In genomic region chr22:20315337-20316216, GRCh38 we compare ENCODE assay signal across 19 cellular contexts. TPM values are rescaled to one million over a fixed set of nuclear protein-coding genes. Genes with fewer than 3 reads are reported as not detected.
A peak's percentile ranks its signal among the peaks of the same experiment; 100 is the strongest.
DNase-seq lines count a peak whose midpoint lies in the region; ATAC-seq and TF ChIP-seq lines count a peak whose summit lies in the region.
"Had no signal": no experiment of that assay in that cellular context is flagged by ENCODE, and none has a peak within 500 bp of the region (broad histone marks: within the 10 kb centered on the region; RNA-seq: fewer than 3 reads in every experiment).

No MANE protein-coding gene starts in this region.

- peaks cover 0 to 20% (median 11%) of the 10 kb centered on the region in 4 donors for H3K36me3 ChIP-seq in esophagus muscularis mucosa
- H3K36me3 ChIP-seq in BE2C: no peaks in the 10 kb centered on the region; the same call in 1 of the 2 replicates

- H3K9me3 Mint-ChIP-seq in activated CD8-positive, alpha-beta T cell treated with anti-CD3 and anti-CD28 coated beads, Interleukin-2, amount 10 ng/mL, durations not matched to agents 7 days and 5 days (ENCODE audit: insufficient read depth): no peaks in the 10 kb centered on the region
- no peaks in the 10 kb centered on the region for H3K9me3 Mint-ChIP-seq in activated CD8-positive, alpha-beta T cell treated with anti-CD3 and anti-CD28 coated beads for 36 hours
- H3K9me3 Mint-ChIP-seq in CD14-positive monocyte: no peaks in the 10 kb centered on the region
- H3K9me3 Mint-ChIP-seq: activated naive CD8-positive, alpha-beta T cell treated with anti-CD3 and anti-CD28 coated beads for 36 hours; brain; CD4-positive, CD25-positive, alpha-beta regulatory T cell; T-helper 1 cell treated with Interleukin-12 subunit alpha and Interleukin-12 subunit beta and Interleukin-4 antibody, amounts not matched to agents 30 μg/mL and 1 μg/mL, for 36 hours had no signal

- H3K27ac ChIP-seq in esophagus muscularis mucosa (replicated peaks in 1 of 4): no peak overlapping the region
- H3K27ac ChIP-seq: suprapubic skin had no signal

- CTCF ChIA-PET in activated CD8-positive, alpha-beta T cell treated with anti-CD3 and anti-CD28 coated beads, Interleukin-2, amount 10 ng/mL, durations not matched to agents 7 days and 5 days (lab: Charles Lee): no interaction called here
- CTCF ChIA-PET in activated CD8-positive, alpha-beta T cell treated with anti-CD3 and anti-CD28 coated beads for 36 hours (lab: Charles Lee): interaction anchor here (0.6 kb wide), 1 partner anchor 466 kb away, joined by 3 read pairs; no protein-coding TSS in a partner anchor

- TF ChIP-seq CTCF in activated CD8-positive, alpha-beta T cell treated with anti-CD3 and anti-CD28 coated beads for 36 hours (IDR thresholded peaks at IDR 0.05): no peak
- TF ChIP-seq CTCF in CD14-positive monocyte (IDR thresholded peaks at IDR 0.05) (no peak), esophagus muscularis mucosa (IDR thresholded peaks at IDR 0.05) (no peak), BE2C (IDR thresholded peaks at IDR 0.05; ENCODE audit: low read depth, low read length) (no peak)

- no peak for TF ChIP-seq EP300 in esophagus muscularis mucosa (IDR thresholded peaks at IDR 0.05)

- no peak overlapping the region for H3K4me3 Mint-ChIP-seq in activated CD8-positive, alpha-beta T cell treated with anti-CD3 and anti-CD28 coated beads, Interleukin-2, amount 10 ng/mL, durations not matched to agents 7 days and 5 days
- H3K4me3 Mint-ChIP-seq in activated CD8-positive, alpha-beta T cell treated with anti-CD3 and anti-CD28 coated beads for 36 hours: no peak overlapping the region
- H3K4me3 Mint-ChIP-seq in CD14-positive monocyte: no peak overlapping the region
- H3K4me3 Mint-ChIP-seq: activated naive CD8-positive, alpha-beta T cell treated with anti-CD3 and anti-CD28 coated beads for 36 hours; brain; CD4-positive, CD25-positive, alpha-beta regulatory T cell; T-helper 1 cell treated with Interleukin-12 subunit alpha and Interleukin-12 subunit beta and Interleukin-4 antibody, amounts not matched to agents 30 μg/mL and 1 μg/mL, for 36 hours had no signal

- H3K36me3 Mint-ChIP-seq in activated CD8-positive, alpha-beta T cell treated with anti-CD3 and anti-CD28 coated beads, Interleukin-2, amount 10 ng/mL, durations not matched to agents 7 days and 5 days (ENCODE audit: low read depth): no peaks in the 10 kb centered on the region
- no peaks in the 10 kb centered on the region for H3K36me3 Mint-ChIP-seq in activated CD8-positive, alpha-beta T cell treated with anti-CD3 and anti-CD28 coated beads for 36 hours (ENCODE audit: low read depth)
- H3K36me3 Mint-ChIP-seq in CD14-positive monocyte: peaks cover 0 to 5% of the 10 kb centered on the region in 2 donors
- H3K36me3 Mint-ChIP-seq: activated naive CD8-positive, alpha-beta T cell treated with anti-CD3 and anti-CD28 coated beads for 36 hours; brain; CD4-positive, CD25-positive, alpha-beta regulatory T cell had no signal

- H3K27me3 Mint-ChIP-seq in activated CD8-positive, alpha-beta T cell treated with anti-CD3 and anti-CD28 coated beads, Interleukin-2, amount 10 ng/mL, durations not matched to agents 7 days and 5 days (ENCODE audit: low read depth): no peaks in the 10 kb centered on the region
- H3K27me3 Mint-ChIP-seq in activated CD8-positive, alpha-beta T cell treated with anti-CD3 and anti-CD28 coated beads for 36 hours: no peaks in the 10 kb centered on the region
- H3K27me3 Mint-ChIP-seq in CD14-positive monocyte (ENCODE audit: low read depth in 3 of 3): no peaks in the 10 kb centered on the region
- H3K27me3 Mint-ChIP-seq: activated naive CD8-positive, alpha-beta T cell treated with anti-CD3 and anti-CD28 coated beads for 36 hours; CD4-positive, CD25-positive, alpha-beta regulatory T cell had no signal

- TF ChIP-seq POLR2A in esophagus muscularis mucosa (IDR thresholded peaks at IDR 0.05; ENCODE audit: low read depth): no peak

- peaks cover 19% of the 10 kb centered on the region for H3K4me1 Mint-ChIP-seq in activated CD8-positive, alpha-beta T cell treated with anti-CD3 and anti-CD28 coated beads, Interleukin-2, amount 10 ng/mL, durations not matched to agents 7 days and 5 days (ENCODE audit: low read depth)
- H3K4me1 Mint-ChIP-seq in activated CD8-positive, alpha-beta T cell treated with anti-CD3 and anti-CD28 coated beads for 36 hours (ENCODE audit: low read depth): peaks cover 20% of the 10 kb centered on the region
- peaks cover 27% of the 10 kb centered on the region for H3K4me1 Mint-ChIP-seq in CD14-positive monocyte

- H3K9me3 ChIP-seq in esophagus muscularis mucosa (no peaks in the 10 kb centered on the region), BE2C (no peaks in the 10 kb centered on the region)
- H3K9me3 ChIP-seq: mucosa of descending colon, suprapubic skin had no signal

- intact Hi-C loops in activated CD8-positive, alpha-beta T cell treated with anti-CD3 and anti-CD28 coated beads for 36 hours (cut with micrococcal nuclease): no loop called here
- intact Hi-C loops in CD14-positive monocyte (cut with micrococcal nuclease) (no loop called here), esophagus muscularis mucosa (cut with DNase I) (no loop called here)

- peaks cover 20 to 43% (median 34%) of the 10 kb centered on the region in 4 donors for H3K4me1 ChIP-seq in esophagus muscularis mucosa
- H3K4me1 ChIP-seq in BE2C: no peaks in the 10 kb centered on the region

- H3K27me3 ChIP-seq in esophagus muscularis mucosa: no peaks in the 10 kb centered on the region
- H3K27me3 ChIP-seq in BE2C: no peaks in the 10 kb centered on the region
- H3K27me3 ChIP-seq: suprapubic skin had no signal

- H3K4me3 ChIP-seq in esophagus muscularis mucosa (no peak overlapping the region), BE2C (ENCODE audit: low read depth, low read length) (no peak overlapping the region)
- H3K4me3 ChIP-seq: mucosa of descending colon, suprapubic skin had no signal

- ATAC-seq in activated CD8-positive, alpha-beta T cell treated with anti-CD3 and anti-CD28 coated beads, Interleukin-2, amount 10 ng/mL, durations not matched to agents 7 days and 5 days: no peak
- no peak for ATAC-seq in activated CD8-positive, alpha-beta T cell treated with anti-CD3 and anti-CD28 coated beads for 36 hours
- no peak for ATAC-seq in HG02973 (IDR thresholded peaks at IDR 0.05; ENCODE audit: unreplicated experiment)
- ATAC-seq: mucosa of descending colon had no signal

- POLR2A ChIA-PET in activated CD8-positive, alpha-beta T cell treated with anti-CD3 and anti-CD28 coated beads, Interleukin-2, amount 10 ng/mL, durations not matched to agents 7 days and 5 days (lab: Charles Lee): no interaction called here
- POLR2A ChIA-PET in activated CD8-positive, alpha-beta T cell treated with anti-CD3 and anti-CD28 coated beads for 36 hours (lab: Charles Lee): interaction anchor here (0.7 kb wide), 1 partner anchor 78 kb away, joined by 3 read pairs; the partner anchor contains the start of gene ZNF74

- peak; percentile 16 for DNase-seq in activated CD8-positive, alpha-beta T cell treated with anti-CD3 and anti-CD28 coated beads, Interleukin-2, amount 10 ng/mL, durations not matched to agents 7 days and 5 days
- DNase-seq in activated CD8-positive, alpha-beta T cell treated with anti-CD3 and anti-CD28 coated beads for 36 hours: no peak
- peak; percentile 43 for DNase-seq in CD14-positive monocyte (ENCODE audit: low spot score)
- peak; percentile 78 for DNase-seq in esophagus muscularis mucosa (ENCODE audit: extremely low spot score)
- peak; percentile 2 for DNase-seq in retina
- no peak for DNase-seq in amygdala (lab: John Stamatoyannopoulos, UW)
- DNase-seq in BE2C: no peak
- DNase-seq: activated naive CD8-positive, alpha-beta T cell treated with anti-CD3 and anti-CD28 coated beads for 36 hours; CD4-positive, CD25-positive, alpha-beta regulatory T cell; foreskin fibroblast; mucosa of descending colon; NCI-H1417 treated with DMSO at 0.1 percent for 48 hours; NCI-H69; SHP77 treated with DMSO at 0.1 percent for 48 hours; stimulated activated CD4-positive, alpha-beta T cell treated with anti-CD3 and anti-CD28 coated beads, Interleukin-2, amount 100 ng/mL, for 48 hours had no signal

- 82% methylated on average over 10 of the region's 25 CpGs for WGBS in esophagus muscularis mucosa

- H3K27ac Mint-ChIP-seq in activated CD8-positive, alpha-beta T cell treated with anti-CD3 and anti-CD28 coated beads, Interleukin-2, amount 10 ng/mL, durations not matched to agents 7 days and 5 days: no peak overlapping the region
- H3K27ac Mint-ChIP-seq in activated CD8-positive, alpha-beta T cell treated with anti-CD3 and anti-CD28 coated beads for 36 hours: no peak overlapping the region
- H3K27ac Mint-ChIP-seq in CD14-positive monocyte: no peak overlapping the region
- H3K27ac Mint-ChIP-seq: activated naive CD8-positive, alpha-beta T cell treated with anti-CD3 and anti-CD28 coated beads for 36 hours; CD4-positive, CD25-positive, alpha-beta regulatory T cell; T-helper 1 cell treated with Interleukin-12 subunit alpha and Interleukin-12 subunit beta and Interleukin-4 antibody, amounts not matched to agents 30 μg/mL and 1 μg/mL, for 36 hours had no signal

RNA-seq across cellular contexts. Expression of gene DGCR6L, which starts 4.3 kb away (rescaled TPM):
- total RNA-seq in activated CD8-positive, alpha-beta T cell treated with anti-CD3 and anti-CD28 coated beads, Interleukin-2, amount 10 ng/mL, durations not matched to agents 7 days and 5 days: 10 to 100 TPM; 50.4 to 56.3 TPM
- total RNA-seq in activated CD8-positive, alpha-beta T cell treated with anti-CD3 and anti-CD28 coated beads for 36 hours: 10 to 100 TPM; 30.7 to 32.0 TPM
- polyA plus RNA-seq in CD14-positive monocyte: 10 to 100 TPM; 56.3 to 62.8 TPM
- total RNA-seq in esophagus muscularis mucosa: 10 to 100 TPM; 41.5 to 73.0 (median 52.9) TPM
- 200 TPM for polyA plus RNA-seq in BE2C (2012; ENCODE audit: insufficient read depth, insufficient read length, low read depth)

RNA-seq across cellular contexts. Expression of gene RTN4R, which starts 47.5 kb away (rescaled TPM):
- total RNA-seq in activated CD8-positive, alpha-beta T cell treated with anti-CD3 and anti-CD28 coated beads, Interleukin-2, amount 10 ng/mL, durations not matched to agents 7 days and 5 days: 1 to 10 TPM; 3.7 to 3.8 TPM
- total RNA-seq in activated CD8-positive, alpha-beta T cell treated with anti-CD3 and anti-CD28 coated beads for 36 hours: 1 to 10 TPM; 2.8 to 3.7 TPM
- not detected for polyA plus RNA-seq in CD14-positive monocyte
- total RNA-seq in esophagus muscularis mucosa: 1 to 10 TPM in 2 of 4 donors, not detected in 2; 1.8 to 2.2 TPM
- polyA plus RNA-seq in BE2C (2012; ENCODE audit: insufficient read depth, insufficient read length, low read depth): 68.7 TPM

Comparison
In these comparisons a context has a peak if more than half of its experiments do, and no peak if none do; other contexts are left out.
1. DNase-seq: peak in activated CD8-positive, alpha-beta T cell treated with anti-CD3 and anti-CD28 coated beads, Interleukin-2, amount 10 ng/mL, durations not matched to agents 7 days and 5 days (single experiment), CD14-positive monocyte (single experiment), esophagus muscularis mucosa (single experiment) and retina (single experiment); none in activated CD8-positive, alpha-beta T cell treated with anti-CD3 and anti-CD28 coated beads for 36 hours (single experiment), amygdala (0 of 56) and BE2C (single experiment).